Comparison of ENCODE assay signal across 8 cellular contexts in the genomic region with DNA sequence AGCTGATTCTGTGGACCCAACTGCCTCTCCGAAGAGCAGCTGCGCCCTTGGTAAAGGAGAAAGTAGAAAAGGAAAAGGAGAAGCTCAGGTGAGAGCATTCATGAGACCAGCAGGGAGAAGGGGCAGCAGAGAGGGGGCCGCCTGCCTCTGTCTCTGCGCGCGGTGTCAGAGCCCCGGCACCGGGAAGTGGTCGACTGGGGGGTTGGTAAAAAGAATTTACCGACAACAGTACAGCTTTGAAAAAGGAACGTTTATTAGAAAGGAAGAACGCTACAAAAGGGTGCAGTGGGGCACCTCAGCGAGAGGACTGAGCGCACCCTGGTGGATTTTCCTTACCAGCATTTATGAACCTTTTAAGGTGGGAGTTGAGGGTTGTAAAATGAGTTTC.
DNase-seq lines count a peak whose midpoint lies in the region; ATAC-seq and TF ChIP-seq lines count a peak whose summit lies in the region.

No MANE protein-coding gene starts in this region.

- no peak for TF ChIP-seq EP300 in esophagus muscularis mucosa (IDR thresholded peaks at IDR 0.05)

- H2AFZ ChIP-seq in osteoblast (ENCODE audit: low read length), result peak overlapping the region; percentile 78

- WGBS in esophagus muscularis mucosa, result 26% methylated on average over 14 of the region's 14 CpGs

- H3K27ac ChIP-seq in esophagus muscularis mucosa (replicated peaks in 1 of 4) (no peak overlapping the region), osteoblast (ENCODE audit: low read depth, low read length) (no peak overlapping the region)

- H3K36me3 ChIP-seq in esophagus muscularis mucosa, result no peaks in the 10 kb centered on the region
- no peaks in the 10 kb centered on the region for H3K36me3 ChIP-seq in osteoblast (ENCODE audit: insufficient read depth, low read length)

- H3K79me2 ChIP-seq in osteoblast (ENCODE audit: insufficient read depth, low read length), result no peaks in the 10 kb centered on the region

- H3K4me1 ChIP-seq in esophagus muscularis mucosa, result peaks cover 0 to 11% (median 6%) of the 10 kb centered on the region in 4 donors
- H3K4me1 ChIP-seq in osteoblast (ENCODE audit: insufficient read depth, low read length), result no peaks in the 10 kb centered on the region

- DNase-seq in AG09319 (ENCODE audit: extremely low read depth, low read depth) (no peak), NCI-H345 treated with DMSO at 0.1 percent for 48 hours (lab: John Stamatoyannopoulos, UW; ENCODE audit: unreplicated experiment) (peak; percentile 80), esophagus muscularis mucosa (ENCODE audit: extremely low spot score) (no peak), osteoblast (ENCODE audit: insufficient read length, low spot score, missing footprints) (no peak), inferior parietal cortex (ENCODE audit: extremely low spot score) (no peak)
- peak; percentile 76 for DNase-seq in activated CD8-positive, alpha-beta memory T cell treated with anti-CD3 and anti-CD28 coated beads, Interleukin-2, amount 50 U/mL, for 48 hours

- H3K4me2 ChIP-seq in osteoblast (ENCODE audit: insufficient read depth, low read length), result peak overlapping the region; percentile 64

- ATAC-seq in GM18873 (IDR thresholded peaks at IDR 0.05; ENCODE audit: low FRiP score, unreplicated experiment), result peak; percentile 30
- peak; percentile 61 for ATAC-seq in HG03159 (IDR thresholded peaks at IDR 0.05; ENCODE audit: unreplicated experiment)

- no peaks in the 10 kb centered on the region for H3K9me3 ChIP-seq in esophagus muscularis mucosa
- H3K9me3 ChIP-seq in osteoblast (ENCODE audit: low read depth, low read length), result no peaks in the 10 kb centered on the region

- no peaks in the 10 kb centered on the region for H4K20me1 ChIP-seq in osteoblast (ENCODE audit: insufficient read depth, low read length)

- H3K27me3 ChIP-seq in esophagus muscularis mucosa, result no peaks in the 10 kb centered on the region
- no peaks in the 10 kb centered on the region for H3K27me3 ChIP-seq in osteoblast (ENCODE audit: insufficient read depth, low read length)

- no peak for TF ChIP-seq POLR2A in esophagus muscularis mucosa (IDR thresholded peaks at IDR 0.05; ENCODE audit: low read depth)

- intact Hi-C loops in esophagus muscularis mucosa (cut with DNase I), result loop anchor here (2.0 to 10.0 kb wide), 3 partner anchors 335 to 508 kb away; no protein-coding TSS in a partner anchor

- TF ChIP-seq CTCF in AG09319 (IDR thresholded peaks at IDR 0.05; ENCODE audit: low read depth, low read length) (peak; percentile 27), esophagus muscularis mucosa (IDR thresholded peaks at IDR 0.05) (no peak), osteoblast (IDR thresholded peaks at IDR 0.05; ENCODE audit: extremely low read depth, low read depth, low read length) (peak; percentile 25)

- peak overlapping the region; percentile 30 to 32 (median 30) for H3K4me3 ChIP-seq in esophagus muscularis mucosa
- H3K4me3 ChIP-seq in osteoblast (ENCODE audit: insufficient read depth, low read length), result peak overlapping the region; percentile 49

Comparison
In these comparisons a context has a peak if more than half of its experiments do, and no peak if none do; other contexts are left out.
1. DNase-seq: peak in NCI-H345 treated with DMSO at 0.1 percent for 48 hours (single experiment) and activated CD8-positive, alpha-beta memory T cell treated with anti-CD3 and anti-CD28 coated beads, Interleukin-2, amount 50 U/mL, for 48 hours (single experiment); none in AG09319 (single experiment), esophagus muscularis mucosa (single experiment), osteoblast (single experiment) and inferior parietal cortex (single experiment).
2. CTCF ChIP-seq: peak in AG09319 (single experiment) and osteoblast (single experiment); none in esophagus muscularis mucosa (0 of 3).